In the genomic region with DNA sequence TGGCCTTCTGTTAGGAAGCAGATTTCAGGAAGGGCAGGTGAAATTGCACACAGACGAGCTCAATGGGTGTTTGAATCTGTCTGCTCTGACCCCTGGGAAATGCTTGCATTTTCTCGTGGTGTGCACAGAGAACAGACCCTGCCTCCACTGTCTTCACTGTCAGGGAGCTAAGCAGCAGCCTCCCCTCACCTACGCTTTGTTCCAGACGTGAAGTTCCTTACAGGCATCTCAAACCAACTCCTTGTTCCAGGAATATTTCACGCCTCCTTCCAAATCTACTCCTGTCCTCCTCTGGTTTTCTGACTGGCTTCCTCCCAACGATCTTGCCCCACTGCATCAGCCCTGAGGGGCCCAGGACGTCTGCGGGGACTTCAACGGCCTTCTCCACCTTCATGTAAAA, we compare ENCODE assay signal across 25 cellular contexts. TPM values are rescaled to one million over a fixed set of nuclear protein-coding genes. Genes with fewer than 3 reads are reported as not detected.
"Had no signal": no experiment of that assay in that cellular context is flagged by ENCODE, and none has a peak within 500 bp of the region (broad histone marks: within the 10 kb centered on the region; RNA-seq: fewer than 3 reads in every experiment).

No MANE protein-coding gene starts in this region.

- H3K36me3 Mint-ChIP-seq: IgD-negative memory B cell had no signal

- DNase-seq: Kasumi-1, MM.1S, NCI-H1092 treated with DMSO at 0.1 percent for 48 hours, NCI-H1436, NCI-H187, NCI-H2029, NCI-H2081 treated with DMSO at 0.1 percent for 48 hours, NCI-H2171, NCI-H226, NCI-H446, NCI-H510A, NCI-H524 treated with DMSO at 0.1 percent for 48 hours, NCI-H69, NCI-H774, Right ventricle myocardium superior, RPMI8226, SIG-M5, SK-N-SH, SW 1271 had no signal

- H3K27ac Mint-ChIP-seq: IgD-negative memory B cell had no signal

- H3K27ac ChIP-seq: HL-60, KMS-11 had no signal

- H3K4me3 ChIP-seq: K562 had no signal

- H3K27me3 Mint-ChIP-seq: IgD-negative memory B cell had no signal

- ATAC-seq: K562 had no signal

- H3K4me1 Mint-ChIP-seq: IgD-negative memory B cell had no signal

- H3K4me3 Mint-ChIP-seq: IgD-negative memory B cell had no signal

- H3K9me3 ChIP-seq: SK-N-SH had no signal

RNA-seq across cellular contexts. Expression of a gene that starts 13.7 kb away (rescaled TPM):
- total RNA-seq: K562, M059J, SK-MEL-5 had no signal
